Comparison of ENCODE assay signal across 30 cellular contexts in the genomic region with DNA sequence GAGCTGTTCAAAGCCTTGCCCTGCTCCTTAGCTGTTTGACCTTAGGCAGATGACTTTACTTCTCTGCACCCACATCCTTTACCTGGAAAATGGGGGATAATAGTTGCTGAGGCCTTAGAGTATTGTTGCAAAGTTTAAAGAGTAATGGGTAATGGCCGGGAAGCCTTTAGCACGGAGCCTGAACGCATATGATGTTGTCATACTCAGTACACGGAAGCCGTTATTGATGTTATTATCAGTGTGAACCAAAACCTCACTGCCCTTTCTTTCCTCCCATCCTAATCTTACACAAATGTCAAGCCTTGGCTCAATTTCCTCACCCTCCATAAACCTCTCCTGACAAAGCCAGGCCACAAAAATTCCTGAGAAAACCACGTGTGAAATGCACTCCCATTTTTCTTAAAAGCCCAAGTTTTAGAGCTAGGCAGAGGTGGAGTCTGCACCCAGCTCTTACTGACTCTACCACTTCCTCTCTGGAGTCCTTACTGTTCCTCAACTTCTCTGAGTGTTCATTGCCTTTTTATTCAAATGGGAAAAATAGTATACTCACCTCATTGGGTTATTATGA.
DNase-seq lines count a peak whose midpoint lies in the region; ATAC-seq, FAIRE-seq and TF ChIP-seq lines count a peak whose summit lies in the region.
"Had no signal": no experiment of that assay in that cellular context is flagged by ENCODE, and none has a peak within 500 bp of the region (broad histone marks: within the 10 kb centered on the region; RNA-seq: fewer than 3 reads in every experiment).

No MANE protein-coding gene starts in this region.

- H3K36me3 ChIP-seq in K562 (ENCODE audit: control insufficient read depth, insufficient read depth, low read length) = peaks cover 81% of the 10 kb centered on the region
- H3K36me3 ChIP-seq: colonic mucosa, Peyer's patch, right atrium auricular region, uterus had no signal

- H3K27me3 ChIP-seq in K562 (ENCODE audit: control insufficient read depth in 2 of 2, insufficient read depth in 2 of 2, low read length in 2 of 2) = no peaks in the 10 kb centered on the region
- H3K27me3 ChIP-seq: BLaER1 treated with 17β-estradiol and CSF1 and Interleukin-3, amounts not matched to agents 10 nM and 100 nM; colonic mucosa; Peyer's patch; right atrium auricular region; testis; uterus had no signal

- ATAC-seq in activated naive CD4-positive, alpha-beta T cell treated with anti-CD3 and anti-CD28 coated beads, Interleukin-2, amount 50 U/mL, for 72 hours = peak in 1 of 2 donors; percentile 17
- ATAC-seq in K562 (no peak), HG02623 (IDR thresholded peaks at IDR 0.05; ENCODE audit: unreplicated experiment) (no peak)
- ATAC-seq in stimulated activated naive CD8-positive, alpha-beta T cell treated with anti-CD3 and anti-CD28 coated beads, Interleukin-15, amount 100 ng/mL, for 72 hours = no peak
- ATAC-seq: HCT116; heart left ventricle; mucosa of descending colon; stimulated activated naive B cell treated with anti-CD40 and anti-IgM and Interleukin-4, amounts not matched to agents 10 μg/mL and 1 μg/mL and 100 μg/mL, for 72 hours had no signal

- no TSS peak for BruUV-seq in K562 (replicated peaks; lab: Mats Ljungman, UMichigan)

- H3K4me1 ChIP-seq in K562 (replicated peaks in 1 of 2; ENCODE audit: control insufficient read depth in 2 of 2, insufficient read depth in 2 of 2, low read length in 2 of 2) = no peaks in the 10 kb centered on the region
- H3K4me1 ChIP-seq: BLaER1 treated with 17β-estradiol and CSF1 and Interleukin-3, amounts not matched to agents 10 nM and 100 nM; colonic mucosa; heart left ventricle; parathyroid adenoma; Peyer's patch; right atrium auricular region; testis; uterus had no signal

- FAIRE-seq in K562 (lab: Jason Lieb, UNC) = no peak
- no peak for FAIRE-seq in GM12891 (lab: Jason Lieb, UNC)

- H3K9ac ChIP-seq in K562 (ENCODE audit: insufficient read depth in 1 of 2, low read depth in 2 of 2, low read length in 2 of 2) = no peak overlapping the region
- H3K9ac ChIP-seq: BLaER1 treated with 17β-estradiol and CSF1 and Interleukin-3, amounts not matched to agents 10 nM and 100 nM; parathyroid adenoma had no signal

- H4K20me1 ChIP-seq in K562 (replicated peaks; ENCODE audit: control insufficient read depth, insufficient read depth, low read length) = no peaks in the 10 kb centered on the region

- TF ChIP-seq RAD21 in K562 (CRISPR knock-in tag; conservative IDR thresholded peaks at IDR 0.05 in 1 of 2, IDR thresholded peaks at IDR 0.05 in 1 of 2) = no peak

- no peak overlapping the region for H3K4me3 ChIP-seq in K562
- H3K4me3 ChIP-seq: BLaER1 treated with 17β-estradiol and CSF1 and Interleukin-3, amounts not matched to agents 10 nM and 100 nM; colonic mucosa; heart left ventricle; lung; mucosa of descending colon; Peyer's patch; right atrium auricular region; testis; uterus had no signal

- TF ChIP-seq CTCF in K562 (IDR thresholded peaks at IDR 0.05 in 2 of 3, conservative IDR thresholded peaks at IDR 0.05 in 1 of 3; ENCODE audit: insufficient read depth in 2 of 3, low read depth in 1 of 3, low read length in 3 of 3) = no peak

- no peak overlapping the region for H2AFZ ChIP-seq in K562 (ENCODE audit: low read depth, low read length)
- H2AFZ ChIP-seq: parathyroid adenoma had no signal

- no peak for TF ChIP-seq EP300 in K562 (IDR thresholded peaks at IDR 0.05; ENCODE audit: low read length)

- H3K27ac Mint-ChIP-seq in activated naive CD4-positive, alpha-beta T cell treated with anti-CD3 and anti-CD28 coated beads, Interleukin-2, amount 50 U/mL, for 72 hours = peak overlapping the region; percentile 22 to 88
- peak overlapping the region; percentile 68 for H3K27ac Mint-ChIP-seq in activated CD4-positive, alpha-beta memory T cell treated with anti-CD3 and anti-CD28 coated beads for 36 hours
- peak overlapping the region; percentile 51 to 72 for H3K27ac Mint-ChIP-seq in stimulated activated naive CD8-positive, alpha-beta T cell treated with anti-CD3 and anti-CD28 coated beads, Interleukin-15, amount 100 ng/mL, for 72 hours
- H3K27ac Mint-ChIP-seq: stimulated activated naive B cell treated with anti-CD40 and anti-IgM and Interleukin-4, amounts not matched to agents 10 μg/mL and 1 μg/mL and 100 μg/mL, for 72 hours had no signal

- no peaks in the 10 kb centered on the region for H3K27me3 Mint-ChIP-seq in activated CD4-positive, alpha-beta memory T cell treated with anti-CD3 and anti-CD28 coated beads for 36 hours
- H3K27me3 Mint-ChIP-seq in stimulated activated naive CD8-positive, alpha-beta T cell treated with anti-CD3 and anti-CD28 coated beads, Interleukin-15, amount 100 ng/mL, for 72 hours = no peaks in the 10 kb centered on the region
- H3K27me3 Mint-ChIP-seq: stimulated activated naive B cell treated with anti-CD40 and anti-IgM and Interleukin-4, amounts not matched to agents 10 μg/mL and 1 μg/mL and 100 μg/mL, for 72 hours had no signal

- no peak for DNase-seq in activated naive CD4-positive, alpha-beta T cell treated with anti-CD3 and anti-CD28 coated beads, Interleukin-2, amount 50 U/mL, for 72 hours (ENCODE audit: low spot score in 2 of 2)
- DNase-seq in activated naive CD4-positive, alpha-beta T cell (lab: John Stamatoyannopoulos, UW) = no peak
- DNase-seq in activated CD4-positive, alpha-beta memory T cell treated with anti-CD3 and anti-CD28 coated beads for 36 hours = no peak
- DNase-seq in K562 (ENCODE audit: extremely low read depth in 1 of 4, low spot score in 3 of 4) (peak in 1 of 4 experiments; percentile 5), GM12891 (ENCODE audit: insufficient read length, low spot score) (no peak), SHP77 treated with DMSO at 0.1 percent for 48 hours (lab: John Stamatoyannopoulos, UW) (no peak)
- no peak for DNase-seq in stimulated activated naive CD8-positive, alpha-beta T cell treated with anti-CD3 and anti-CD28 coated beads, Interleukin-15, amount 100 ng/mL, for 72 hours
- DNase-seq: activated CD4-positive, CD25-positive, alpha-beta regulatory T cell treated with anti-CD3 and anti-CD28 coated beads, Interleukin-2, amount 50 U/mL, for 72 hours; activated gamma-delta T cell; colonic mucosa; foreskin fibroblast; heart left ventricle; kidney glomerular epithelial cell; mucosa of descending colon; NCI-H2081 treated with DMSO at 0.1 percent for 48 hours; NCI-H226; Peyer's patch; SIG-M5; stimulated activated CD4-positive, alpha-beta T cell treated with anti-CD3 and anti-CD28 coated beads, Interleukin-4, amount 100 ng/mL, for 1 hour; stimulated activated naive B cell treated with anti-CD40 and anti-IgM and Interleukin-4, amounts not matched to agents 10 μg/mL and 1 μg/mL and 100 μg/mL, for 72 hours; SW 1271; testis; uterus had no signal

- H3K4me1 Mint-ChIP-seq in activated CD4-positive, alpha-beta memory T cell treated with anti-CD3 and anti-CD28 coated beads for 36 hours (ENCODE audit: low read depth) = peaks cover 43% of the 10 kb centered on the region
- H3K4me1 Mint-ChIP-seq in stimulated activated naive CD8-positive, alpha-beta T cell treated with anti-CD3 and anti-CD28 coated beads, Interleukin-15, amount 100 ng/mL, for 72 hours = peaks cover 20% of the 10 kb centered on the region
- H3K4me1 Mint-ChIP-seq: stimulated activated naive B cell treated with anti-CD40 and anti-IgM and Interleukin-4, amounts not matched to agents 10 μg/mL and 1 μg/mL and 100 μg/mL, for 72 hours had no signal

- H3K9me1 ChIP-seq in K562 (ENCODE audit: control insufficient read depth, insufficient read depth, low read length) = no peaks in the 10 kb centered on the region

- no peak overlapping the region for H3K27ac ChIP-seq in K562 (ENCODE audit: extremely low read depth, low read depth, low read length)
- H3K27ac ChIP-seq: BLaER1 treated with 17β-estradiol and CSF1 and Interleukin-3, amounts not matched to agents 10 nM and 100 nM; colonic mucosa; heart left ventricle; HL-60; parathyroid adenoma; Peyer's patch; right atrium auricular region; testis; uterus had no signal

- CTCF ChIA-PET in activated CD4-positive, alpha-beta memory T cell treated with anti-CD3 and anti-CD28 coated beads for 36 hours (lab: Charles Lee) = interaction anchor here (1.7 to 3.1 kb wide), 4 partner anchors 64 to 316 kb away, joined by 3 to 14 read pairs (median 4); no protein-coding TSS in a partner anchor
- CTCF ChIA-PET in K562 (lab: Yijun Ruan, JAX; ENCODE audit: low intra/inter-chr PET ratio) = no interaction called here

- H3K79me2 ChIP-seq in K562 (ENCODE audit: control insufficient read depth, insufficient read depth, low read length) = no peaks in the 10 kb centered on the region
- H3K79me2 ChIP-seq: parathyroid adenoma had no signal

- in situ Hi-C loops in K562 (cut with MboI) = no loop called here

- intact Hi-C loops in activated CD4-positive, alpha-beta memory T cell treated with anti-CD3 and anti-CD28 coated beads for 36 hours (cut with micrococcal nuclease) = no loop called here
- intact Hi-C loops in K562 (cut with micrococcal nuclease) = no loop called here

- no peak for TF ChIP-seq POLR2A in K562 (conservative IDR thresholded peaks at IDR 0.05)
- TF ChIP-seq POLR2A in GM12891 (IDR thresholded peaks at IDR 0.05; ENCODE audit: low read depth, low read length) = no peak

- WGBS in K562 (ENCODE audit: insufficient coverage, low coverage, missing lambda C conversion rate) = 46% methylated on average over 6 of the region's 6 CpGs

- no peak overlapping the region for H3K4me3 Mint-ChIP-seq in activated CD4-positive, alpha-beta memory T cell treated with anti-CD3 and anti-CD28 coated beads for 36 hours
- peak overlapping the region in 1 of 2 donors; percentile 9 for H3K4me3 Mint-ChIP-seq in stimulated activated naive CD8-positive, alpha-beta T cell treated with anti-CD3 and anti-CD28 coated beads, Interleukin-15, amount 100 ng/mL, for 72 hours
- H3K4me3 Mint-ChIP-seq: stimulated activated naive B cell treated with anti-CD40 and anti-IgM and Interleukin-4, amounts not matched to agents 10 μg/mL and 1 μg/mL and 100 μg/mL, for 72 hours had no signal

- POLR2A ChIA-PET in activated CD4-positive, alpha-beta memory T cell treated with anti-CD3 and anti-CD28 coated beads for 36 hours (lab: Charles Lee) = interaction anchor here (0.6 to 1.5 kb wide), 3 partner anchors 21 to 855 kb away, joined by 3 to 4 read pairs (median 4); no protein-coding TSS in a partner anchor
- POLR2A ChIA-PET in K562 (lab: Yijun Ruan, JAX) = interaction anchor here (0.8 to 1.8 kb wide), 5 partner anchors 10 to 431 kb away, joined by 3 to 9 read pairs (median 3); no protein-coding TSS in a partner anchor

- H3K9me3 ChIP-seq in K562 (replicated peaks; ENCODE audit: control insufficient read depth, insufficient read depth, low read depth, low read length) = no peaks in the 10 kb centered on the region
- H3K9me3 ChIP-seq: BLaER1 treated with 17β-estradiol and CSF1 and Interleukin-3, amounts not matched to agents 10 nM and 100 nM; colonic mucosa; heart left ventricle; mucosa of descending colon; Peyer's patch; right atrium auricular region; testis; uterus had no signal

- peaks cover 6 to 26% of the 10 kb centered on the region in 2 donors for H3K36me3 Mint-ChIP-seq in activated naive CD4-positive, alpha-beta T cell treated with anti-CD3 and anti-CD28 coated beads, Interleukin-2, amount 50 U/mL, for 72 hours
- peaks cover 34% of the 10 kb centered on the region for H3K36me3 Mint-ChIP-seq in activated CD4-positive, alpha-beta memory T cell treated with anti-CD3 and anti-CD28 coated beads for 36 hours

- no peaks in the 10 kb centered on the region for H3K9me3 Mint-ChIP-seq in activated naive CD4-positive, alpha-beta T cell treated with anti-CD3 and anti-CD28 coated beads, Interleukin-2, amount 50 U/mL, for 72 hours
- H3K9me3 Mint-ChIP-seq in activated CD4-positive, alpha-beta memory T cell treated with anti-CD3 and anti-CD28 coated beads for 36 hours = no peaks in the 10 kb centered on the region
- no peaks in the 10 kb centered on the region for H3K9me3 Mint-ChIP-seq in stimulated activated naive CD8-positive, alpha-beta T cell treated with anti-CD3 and anti-CD28 coated beads, Interleukin-15, amount 100 ng/mL, for 72 hours
- H3K9me3 Mint-ChIP-seq: stimulated activated naive B cell treated with anti-CD40 and anti-IgM and Interleukin-4, amounts not matched to agents 10 μg/mL and 1 μg/mL and 100 μg/mL, for 72 hours had no signal

- no peak overlapping the region for H3K4me2 ChIP-seq in K562 (ENCODE audit: insufficient read depth, low read length)
- H3K4me2 ChIP-seq: BLaER1 treated with 17β-estradiol and CSF1 and Interleukin-3, amounts not matched to agents 10 nM and 100 nM had no signal
